9 cellular contexts compared by ENCODE assay signal in the genomic region with DNA sequence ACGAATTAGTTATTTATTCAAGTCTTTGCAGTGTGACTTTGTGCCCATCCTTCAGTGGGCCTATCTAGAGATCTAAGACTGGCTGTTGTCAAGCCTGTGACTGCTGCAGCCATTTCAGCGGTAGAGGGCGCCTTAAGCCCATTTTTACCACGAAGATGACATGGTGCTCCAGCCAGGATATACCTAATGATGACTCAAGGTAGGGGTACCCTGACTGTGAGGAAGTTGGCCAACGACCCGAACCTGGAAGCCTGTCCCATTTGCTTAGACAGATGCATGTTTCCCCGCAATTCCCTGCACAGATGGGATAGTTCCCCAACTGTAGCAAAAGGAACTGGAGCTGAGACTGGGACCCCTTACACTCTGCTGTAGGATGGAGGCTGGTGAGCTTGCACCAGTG. TPM values are rescaled to one million over a fixed set of nuclear protein-coding genes. Genes with fewer than 3 reads are reported as not detected.
DNase-seq lines count a peak whose midpoint lies in the region; ATAC-seq and TF ChIP-seq lines count a peak whose summit lies in the region.
"Had no signal": no experiment of that assay in that cellular context is flagged by ENCODE, and none has a peak within 500 bp of the region (broad histone marks: within the 10 kb centered on the region; RNA-seq: fewer than 3 reads in every experiment).

No MANE protein-coding gene starts in this region.

- H3K27me3 ChIP-seq in cardiac muscle cell: no peaks in the 10 kb centered on the region
- H3K27me3 ChIP-seq in testis: no peaks in the 10 kb centered on the region
- H3K27me3 ChIP-seq: SJSA1 had no signal

- H3K9me3 ChIP-seq in cardiac muscle cell (ENCODE audit: low read depth) (no peaks in the 10 kb centered on the region), testis (no peaks in the 10 kb centered on the region)
- H3K9me3 ChIP-seq: SJSA1 had no signal

- H3K4me3 ChIP-seq in cardiac muscle cell: no peak overlapping the region
- H3K4me3 ChIP-seq in fibroblast of mammary gland (ENCODE audit: control insufficient read depth, low read depth, low read length): no peak overlapping the region
- no peak overlapping the region for H3K4me3 ChIP-seq in testis
- H3K4me3 ChIP-seq: SJSA1 had no signal

- no peak for TF ChIP-seq POLR2A in testis (IDR thresholded peaks at IDR 0.05)

- TF ChIP-seq CTCF in cardiac muscle cell (IDR thresholded peaks at IDR 0.05; ENCODE audit: low read depth, low read length): peak; percentile 76
- TF ChIP-seq CTCF in fibroblast of mammary gland (conservative IDR thresholded peaks at IDR 0.05; ENCODE audit: control insufficient read depth, insufficient read depth, low read depth, low read length): peak; percentile 67
- no peak for TF ChIP-seq CTCF in testis (IDR thresholded peaks at IDR 0.05)

- intact Hi-C loops in Right ventricle myocardium inferior (cut with DNase I) (no loop called here), testis (cut with DNase I; ENCODE audit: low total_unique reads) (no loop called here)

- peaks cover 3% of the 10 kb centered on the region for H3K36me3 ChIP-seq in cardiac muscle cell
- H3K36me3 ChIP-seq in testis (ENCODE audit: low read depth, missing control alignments): no peaks in the 10 kb centered on the region
- H3K36me3 ChIP-seq: SJSA1 had no signal

- H3K27ac ChIP-seq in cardiac muscle cell (no peak overlapping the region), testis (no peak overlapping the region)
- H3K27ac ChIP-seq: SJSA1 had no signal

- DNase-seq in cardiac muscle cell (ENCODE audit: low read depth in 1 of 2, low spot score in 1 of 2) (peak in 1 of 2 donors; percentile 64), Right ventricle myocardium inferior (ENCODE audit: missing footprints) (no peak), NCI-H82 treated with DMSO at 0.1 percent for 48 hours (lab: John Stamatoyannopoulos, UW; ENCODE audit: unreplicated experiment) (peak; percentile 21), fibroblast of mammary gland (ENCODE audit: low read depth) (peak; percentile 59), testis (peak; percentile 22), GM19238 (ENCODE audit: insufficient read length, low spot score) (no peak)
- DNase-seq in activated CD4-positive, alpha-beta T cell treated with anti-CD3 and anti-CD28 coated beads, Interleukin-2, amount 50 U/mL, for 1 hour: no peak

- 72 to 73% methylated on average over 1 to 7 of the region's 7 CpGs for WGBS in testis, 2 donors

- ATAC-seq in Right ventricle myocardium inferior (no peak), HG03457 (IDR thresholded peaks at IDR 0.05; ENCODE audit: unreplicated experiment) (no peak)

- no peaks in the 10 kb centered on the region for H3K4me1 ChIP-seq in cardiac muscle cell (ENCODE audit: low read depth)
- no peaks in the 10 kb centered on the region for H3K4me1 ChIP-seq in testis
- H3K4me1 ChIP-seq: SJSA1 had no signal

RNA-seq across cellular contexts. Expression of gene RAB3IP, which starts 41.3 kb away (rescaled TPM):
- total RNA-seq in cardiac muscle cell: 54.2 and 81.4 TPM in 2 replicates
- polyA plus RNA-seq in cardiac muscle cell: 79.3 and 109 TPM in 2 replicates
- total RNA-seq in Right ventricle myocardium inferior: 25.6 TPM
- total RNA-seq in testis: 100 to 1,000 TPM in 1 of 2 donors, 10 to 100 TPM in 1; 50.9 to 105 TPM
- polyA plus RNA-seq in testis (ENCODE audit: insufficient read depth, low read depth, low replicate concordance): 133 TPM

RNA-seq across cellular contexts. Expression of gene MYRFL, which starts 45.1 kb away (rescaled TPM):
- 2.2 and 2.3 TPM in 2 replicates for total RNA-seq in cardiac muscle cell
- polyA plus RNA-seq in cardiac muscle cell: 0.79 and 3.5 TPM in 2 replicates
- total RNA-seq in Right ventricle myocardium inferior: 0.11 TPM
- total RNA-seq in testis: 1 to 10 TPM in 1 of 2 donors, under 1 TPM in 1; 0.87 to 1.0 TPM
- 8.0 TPM for polyA plus RNA-seq in testis (ENCODE audit: insufficient read depth, low read depth, low replicate concordance)
- total RNA-seq: SJSA1 had no signal

Comparison
In these comparisons a context has a peak if more than half of its experiments do, and no peak if none do; other contexts are left out.
1. DNase-seq: peak in NCI-H82 treated with DMSO at 0.1 percent for 48 hours (single experiment), fibroblast of mammary gland (single experiment) and testis (single experiment); none in Right ventricle myocardium inferior (single experiment), activated CD4-positive, alpha-beta T cell treated with anti-CD3 and anti-CD28 coated beads, Interleukin-2, amount 50 U/mL, for 1 hour (single experiment) and GM19238 (single experiment).
2. CTCF ChIP-seq: peak in cardiac muscle cell (single experiment) and fibroblast of mammary gland (single experiment); none in testis (0 of 3).